21 cellular contexts compared by ENCODE assay signal in the genomic region with DNA sequence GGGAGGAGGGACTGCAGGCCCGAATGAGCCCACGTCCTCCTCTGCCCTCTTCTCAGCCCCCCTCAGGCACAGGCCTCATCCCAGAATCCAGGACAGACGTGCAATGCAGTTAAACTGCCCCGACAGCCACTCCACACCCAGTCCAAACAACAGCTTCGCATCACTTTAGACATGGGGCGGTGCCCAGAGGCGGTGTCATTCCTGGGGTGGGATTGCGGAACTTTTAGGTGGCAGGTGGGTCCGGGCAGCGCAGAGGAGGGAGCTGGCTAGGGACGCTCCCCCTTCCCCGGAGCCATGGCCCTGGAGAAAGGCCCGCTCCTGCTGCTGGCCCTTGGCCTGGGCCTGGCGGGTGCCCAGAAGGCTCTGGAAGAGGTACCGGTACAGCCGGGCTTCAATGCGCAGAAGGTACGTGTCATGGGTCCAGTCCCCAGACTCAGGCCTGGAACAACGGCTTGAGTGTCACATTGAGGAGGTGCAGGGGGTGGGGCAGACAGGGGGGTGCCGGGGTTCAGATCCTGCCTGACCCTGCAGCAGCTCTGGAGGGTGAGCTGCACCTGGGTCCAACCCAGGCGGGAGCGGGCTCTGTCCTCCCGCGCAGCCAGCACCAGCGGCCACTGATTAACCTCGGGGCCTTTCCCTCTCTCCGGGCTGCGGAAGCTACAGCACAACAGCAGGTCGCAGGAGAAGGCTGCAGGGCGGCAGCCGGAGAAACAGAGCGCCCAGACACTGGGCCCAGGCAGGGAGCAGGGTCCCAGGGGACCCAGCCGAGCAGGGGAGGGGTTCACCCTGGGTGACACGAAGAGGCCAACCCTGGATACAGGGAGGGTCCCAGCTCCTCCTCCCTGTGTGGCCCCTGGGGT. TPM values are rescaled to one million over a fixed set of nuclear protein-coding genes. Genes with fewer than 3 reads are reported as not detected.
DNase-seq lines count a peak whose midpoint lies in the region; ATAC-seq and TF ChIP-seq lines count a peak whose summit lies in the region.
"Had no signal": no experiment of that assay in that cellular context is flagged by ENCODE, and none has a peak within 500 bp of the region (broad histone marks: within the 10 kb centered on the region; RNA-seq: fewer than 3 reads in every experiment).

No MANE protein-coding gene starts in this region.

- H3K27ac Mint-ChIP-seq in GM23338: no peak overlapping the region
- no peak overlapping the region for H3K27ac Mint-ChIP-seq in activated CD4-positive, alpha-beta T cell treated with anti-CD3 and anti-CD28 coated beads, Interleukin-2, amount 10 ng/mL, durations not matched to agents 24 days and 14 days
- H3K27ac Mint-ChIP-seq: CD8-positive, alpha-beta memory T cell; IgD-negative memory B cell had no signal

- no peak overlapping the region for H3K9ac ChIP-seq in mesendoderm (ENCODE audit: low read length)
- H3K9ac ChIP-seq: BLaER1 treated with 17β-estradiol and CSF1 and Interleukin-3, amounts not matched to agents 10 nM and 100 nM had no signal

- H3K79me2 ChIP-seq in GM23338 (replicated peaks; ENCODE audit: insufficient read depth) (no peaks in the 10 kb centered on the region), mesendoderm (ENCODE audit: control insufficient read depth, insufficient read depth, low read length) (no peaks in the 10 kb centered on the region)

- no peak overlapping the region for H2BK120ac ChIP-seq in mesendoderm (ENCODE audit: low read depth, low read length)

- H3K27me3 Mint-ChIP-seq in GM23338 (ENCODE audit: insufficient read depth, low read depth, poor library complexity): peaks cover 4% of the 10 kb centered on the region
- no peaks in the 10 kb centered on the region for H3K27me3 Mint-ChIP-seq in activated CD4-positive, alpha-beta T cell treated with anti-CD3 and anti-CD28 coated beads, Interleukin-2, amount 10 ng/mL, durations not matched to agents 24 days and 14 days

- no peak overlapping the region for H4K5ac ChIP-seq in mesendoderm (ENCODE audit: low read length)

- H3K18ac ChIP-seq in mesendoderm (ENCODE audit: low read length): no peak overlapping the region

- H3K4me3 Mint-ChIP-seq in GM23338: no peak overlapping the region
- no peak overlapping the region for H3K4me3 Mint-ChIP-seq in activated CD4-positive, alpha-beta T cell treated with anti-CD3 and anti-CD28 coated beads, Interleukin-2, amount 10 ng/mL, durations not matched to agents 24 days and 14 days
- H3K4me3 Mint-ChIP-seq: CD8-positive, alpha-beta memory T cell; IgD-negative memory B cell had no signal

- H3F3A ChIP-seq in GM23338 (replicated peaks; ENCODE audit: low read depth): no peaks in the 10 kb centered on the region

- H3K56ac ChIP-seq in mesendoderm (ENCODE audit: low read length): no peak overlapping the region

- H3K27me3 ChIP-seq in right atrium auricular region (peaks cover 0 to under 1% of the 10 kb centered on the region in 2 donors), GM23338 (ENCODE audit: insufficient read depth) (no peaks in the 10 kb centered on the region), testis (no peaks in the 10 kb centered on the region), mesendoderm (ENCODE audit: insufficient read depth, low read length, poor library complexity) (no peaks in the 10 kb centered on the region)
- H3K27me3 ChIP-seq: BLaER1 treated with 17β-estradiol and CSF1 and Interleukin-3, amounts not matched to agents 10 nM and 100 nM; MG63 had no signal

- H2AFZ ChIP-seq in GM23338: no peak overlapping the region
- H2AFZ ChIP-seq: PC-9 had no signal

- no peaks in the 10 kb centered on the region for H4K20me1 ChIP-seq in GM23338 (replicated peaks; ENCODE audit: insufficient read depth)

- DNase-seq in right atrium auricular region (ENCODE audit: low spot score) (peak; percentile 26), left ventricle myocardium superior (no peak), GM23338 (ENCODE audit: low spot score) (no peak), ecto neural progenitor cell (ENCODE audit: low spot score) (peak; percentile 46), testis (peak; percentile 8), mesendoderm (no peak)
- DNase-seq in activated CD4-positive, alpha-beta T cell treated with anti-CD3 and anti-CD28 coated beads, Interleukin-2, amount 10 ng/mL, durations not matched to agents 24 days and 14 days: no peak
- DNase-seq: CD8-positive, alpha-beta memory T cell; Karpas-422; MG63; NCI-H1048; NCI-H1436 treated with DMSO at 0.1 percent for 48 hours; NCI-H2029; NCI-H526; PC-9; SJCRH30 had no signal

- H3K27ac ChIP-seq in right atrium auricular region: no peak overlapping the region
- no peak overlapping the region for H3K27ac ChIP-seq in GM23338 (ENCODE audit: low read depth)
- H3K27ac ChIP-seq in testis: no peak overlapping the region
- no peak overlapping the region for H3K27ac ChIP-seq in mesendoderm (ENCODE audit: low read depth, low read length)
- H3K27ac ChIP-seq: BLaER1 treated with 17β-estradiol and CSF1 and Interleukin-3, amounts not matched to agents 10 nM and 100 nM; PC-9; SJCRH30 had no signal

- no peaks in the 10 kb centered on the region for H3K9me2 ChIP-seq in GM23338 (ENCODE audit: insufficient read depth)

- no peaks in the 10 kb centered on the region for H3K9me3 ChIP-seq in right atrium auricular region
- no peaks in the 10 kb centered on the region for H3K9me3 ChIP-seq in testis
- H3K9me3 ChIP-seq: BLaER1 treated with 17β-estradiol and CSF1 and Interleukin-3, amounts not matched to agents 10 nM and 100 nM; HAP-1; MG63; SJCRH30 had no signal

- H3K9me3 Mint-ChIP-seq in GM23338: peaks cover 27% of the 10 kb centered on the region
- no peaks in the 10 kb centered on the region for H3K9me3 Mint-ChIP-seq in activated CD4-positive, alpha-beta T cell treated with anti-CD3 and anti-CD28 coated beads, Interleukin-2, amount 10 ng/mL, durations not matched to agents 24 days and 14 days
- H3K9me3 Mint-ChIP-seq: IgD-negative memory B cell had no signal

- H3K4me3 ChIP-seq in right atrium auricular region (no peak overlapping the region), GM23338 (no peak overlapping the region), testis (no peak overlapping the region), mesendoderm (ENCODE audit: low read length) (no peak overlapping the region)
- H3K4me3 ChIP-seq: BLaER1 treated with 17β-estradiol and CSF1 and Interleukin-3, amounts not matched to agents 10 nM and 100 nM; HAP-1; MG63; PC-9; SJCRH30 had no signal

- no peak overlapping the region for H2AK5ac ChIP-seq in mesendoderm (ENCODE audit: low read length)

- H3K4me2 ChIP-seq in GM23338: no peak overlapping the region
- no peak overlapping the region for H3K4me2 ChIP-seq in mesendoderm (ENCODE audit: low read length)
- H3K4me2 ChIP-seq: PC-9 had no signal

- 70 to 82% methylated on average over 18 to 23 of the region's 34 CpGs for WGBS in testis, 2 donors
- WGBS in mesendoderm (ENCODE audit: extremely low coverage, insufficient coverage, low lambda C conversion rate): no CpG with 5 or more reads among the region's 34 CpGs

- TF ChIP-seq CTCF in right atrium auricular region (IDR thresholded peaks at IDR 0.05): no peak
- TF ChIP-seq CTCF in GM23338 (conservative IDR thresholded peaks at IDR 0.05; ENCODE audit: low read depth in 2 of 2): no peak
- TF ChIP-seq CTCF in testis (IDR thresholded peaks at IDR 0.05): no peak

- H3K23ac ChIP-seq in mesendoderm (ENCODE audit: low read length): no peak overlapping the region

- no peak overlapping the region for H3K4ac ChIP-seq in mesendoderm (ENCODE audit: low read depth, low read length)

- H3K36me3 ChIP-seq in right atrium auricular region (no peaks in the 10 kb centered on the region), GM23338 (ENCODE audit: insufficient read depth) (no peaks in the 10 kb centered on the region), testis (ENCODE audit: low read depth, missing control alignments) (no peaks in the 10 kb centered on the region), mesendoderm (ENCODE audit: control insufficient read depth, insufficient read depth, low read length) (no peaks in the 10 kb centered on the region)
- H3K36me3 ChIP-seq: BLaER1 treated with 17β-estradiol and CSF1 and Interleukin-3, amounts not matched to agents 10 nM and 100 nM; HAP-1; MG63; SJCRH30 had no signal

- no peaks in the 10 kb centered on the region for H3K4me1 ChIP-seq in right atrium auricular region
- no peaks in the 10 kb centered on the region for H3K4me1 ChIP-seq in GM23338 (ENCODE audit: insufficient read depth)
- H3K4me1 ChIP-seq in testis: no peaks in the 10 kb centered on the region
- no peaks in the 10 kb centered on the region for H3K4me1 ChIP-seq in mesendoderm (ENCODE audit: control insufficient read depth, low read depth, low read length)
- H3K4me1 ChIP-seq: HAP-1, SJCRH30 had no signal

- peaks cover 17% of the 10 kb centered on the region for H3K36me3 Mint-ChIP-seq in GM23338 (ENCODE audit: low read depth)
- H3K36me3 Mint-ChIP-seq in activated CD4-positive, alpha-beta T cell treated with anti-CD3 and anti-CD28 coated beads, Interleukin-2, amount 10 ng/mL, durations not matched to agents 24 days and 14 days (ENCODE audit: low read depth): no peaks in the 10 kb centered on the region
- H3K36me3 Mint-ChIP-seq: CD8-positive, alpha-beta memory T cell; IgD-negative memory B cell had no signal

- no peak overlapping the region for H2BK15ac ChIP-seq in mesendoderm (replicated peaks; ENCODE audit: low read depth)

- intact Hi-C loops in left ventricle myocardium superior (cut with micrococcal nuclease): no loop called here
- intact Hi-C loops in testis (cut with DNase I; ENCODE audit: low total_unique reads): no loop called here
- intact Hi-C loops in activated CD4-positive, alpha-beta T cell treated with anti-CD3 and anti-CD28 coated beads, Interleukin-2, amount 10 ng/mL, durations not matched to agents 24 days and 14 days (cut with micrococcal nuclease): no loop called here

- no peak overlapping the region for H4K8ac ChIP-seq in mesendoderm (ENCODE audit: low read depth, low read length)

- H2BK5ac ChIP-seq in mesendoderm (ENCODE audit: low read length): no peak overlapping the region

- ATAC-seq in left ventricle myocardium superior (no peak), GM23338 (peak; percentile 19), GM18858 (IDR thresholded peaks at IDR 0.05; ENCODE audit: unreplicated experiment) (no peak)

- TF ChIP-seq POLR2A in testis (IDR thresholded peaks at IDR 0.05): no peak

- no peaks in the 10 kb centered on the region for H3K4me1 Mint-ChIP-seq in GM23338
- no peaks in the 10 kb centered on the region for H3K4me1 Mint-ChIP-seq in activated CD4-positive, alpha-beta T cell treated with anti-CD3 and anti-CD28 coated beads, Interleukin-2, amount 10 ng/mL, durations not matched to agents 24 days and 14 days
- H3K4me1 Mint-ChIP-seq: CD8-positive, alpha-beta memory T cell had no signal

- H3K79me1 ChIP-seq in mesendoderm (ENCODE audit: low read length): no peaks in the 10 kb centered on the region

RNA-seq across cellular contexts. Expression of gene GLT6D1, which starts 25.2 kb away (rescaled TPM):
- total RNA-seq in right atrium auricular region (not detected), left ventricle myocardium superior (not detected), testis (under 1 TPM in 1 of 2 donors, not detected in 1; 0.47 TPM)
- not detected in 2 replicates for total RNA-seq in GM23338 (2014; rRNA removed; shearing (Covaris generic))
- polyA plus RNA-seq in GM23338 (2016; fragmentation: Nextera tagmentation; extraction: Ambion mirVana) (not detected in 2 replicates), testis (ENCODE audit: insufficient read depth, low read depth, low replicate concordance) (1.6 TPM)
- 0.03 TPM for polyA plus RNA-seq in mesendoderm (2013, experiment 1 of 2)
- not detected for polyA plus RNA-seq in mesendoderm (2013, experiment 2 of 2)
- not detected in 2 replicates for total RNA-seq in activated CD4-positive, alpha-beta T cell treated with anti-CD3 and anti-CD28 coated beads, Interleukin-2, amount 10 ng/mL, durations not matched to agents 24 days and 14 days
- total RNA-seq: CD8-positive, alpha-beta memory T cell; G401; PC-9; SJCRH30 had no signal
- polyA plus RNA-seq: CD8-positive, alpha-beta memory T cell; IgD-negative memory B cell had no signal

RNA-seq across cellular contexts. Expression of gene LCN9, which starts 48.9 kb away (rescaled TPM):
- total RNA-seq in right atrium auricular region (not detected), left ventricle myocardium superior (not detected), testis (under 1 TPM in 1 of 2 donors, not detected in 1; 0.68 TPM)
- not detected in 2 replicates for total RNA-seq in GM23338 (2014; rRNA removed; shearing (Covaris generic))
- polyA plus RNA-seq in GM23338 (2016; fragmentation: Nextera tagmentation; extraction: Ambion mirVana) (not detected in 2 replicates), testis (ENCODE audit: insufficient read depth, low read depth, low replicate concordance) (not detected)
- polyA plus RNA-seq in mesendoderm (2013, experiment 1 of 2): not detected
- not detected for polyA plus RNA-seq in mesendoderm (2013, experiment 2 of 2)
- not detected in 2 replicates for total RNA-seq in activated CD4-positive, alpha-beta T cell treated with anti-CD3 and anti-CD28 coated beads, Interleukin-2, amount 10 ng/mL, durations not matched to agents 24 days and 14 days
- total RNA-seq: CD8-positive, alpha-beta memory T cell; G401; PC-9; SJCRH30 had no signal
- polyA plus RNA-seq: CD8-positive, alpha-beta memory T cell; IgD-negative memory B cell had no signal

RNA-seq across cellular contexts. Expression of gene PAEP, which starts 52.6 kb away (rescaled TPM):
- total RNA-seq in right atrium auricular region (not detected), left ventricle myocardium superior (not detected), testis (not detected)
- total RNA-seq in GM23338 (2014; rRNA removed; shearing (Covaris generic)): not detected in 2 replicates
- polyA plus RNA-seq in GM23338 (2016; fragmentation: Nextera tagmentation; extraction: Ambion mirVana) (not detected in 2 replicates), testis (ENCODE audit: insufficient read depth, low read depth, low replicate concordance) (2.5 TPM)
- 0.08 TPM for polyA plus RNA-seq in mesendoderm (2013, experiment 1 of 2)
- not detected for polyA plus RNA-seq in mesendoderm (2013, experiment 2 of 2)
- total RNA-seq in activated CD4-positive, alpha-beta T cell treated with anti-CD3 and anti-CD28 coated beads, Interleukin-2, amount 10 ng/mL, durations not matched to agents 24 days and 14 days: not detected in 2 replicates
- total RNA-seq: CD8-positive, alpha-beta memory T cell; G401; PC-9; SJCRH30 had no signal
- polyA plus RNA-seq: CD8-positive, alpha-beta memory T cell; IgD-negative memory B cell had no signal

Comparison
In these comparisons a context has a peak if more than half of its experiments do, and no peak if none do; other contexts are left out.
1. DNase-seq: peak in right atrium auricular region (single experiment), ecto neural progenitor cell (single experiment) and testis (single experiment); none in left ventricle myocardium superior (single experiment), GM23338 (single experiment), mesendoderm (single experiment) and activated CD4-positive, alpha-beta T cell treated with anti-CD3 and anti-CD28 coated beads, Interleukin-2, amount 10 ng/mL, durations not matched to agents 24 days and 14 days (single experiment).